22 cellular contexts compared by ENCODE assay signal in the genomic region with DNA sequence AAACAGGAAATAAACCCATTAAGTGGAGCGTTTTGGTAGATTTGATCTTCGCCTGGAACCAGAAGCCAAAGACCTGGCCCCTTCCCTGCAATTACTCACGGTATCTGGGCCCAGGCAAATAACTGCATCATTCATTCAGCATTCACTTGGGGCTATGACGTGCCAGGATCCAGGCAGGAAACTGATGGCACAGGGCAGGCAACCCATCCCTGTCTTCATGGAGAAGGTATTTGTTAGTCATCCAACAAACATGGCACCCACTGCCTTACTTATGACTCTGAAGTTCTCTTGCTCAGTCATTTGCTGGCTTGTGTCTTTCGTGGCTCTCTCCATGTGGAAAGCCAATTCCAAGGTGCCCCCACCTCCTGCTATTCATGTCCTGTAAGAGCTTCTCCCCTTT.
"Had no signal": no experiment of that assay in that cellular context is flagged by ENCODE, and none has a peak within 500 bp of the region (broad histone marks: within the 10 kb centered on the region; RNA-seq: fewer than 3 reads in every experiment).

No MANE protein-coding gene starts in this region.

- ATAC-seq: activated CD8-positive, alpha-beta T cell treated with anti-CD3 and anti-CD28 coated beads, Interleukin-2, amount 10 ng/mL, durations not matched to agents 7 days and 5 days; gastrocnemius medialis; left lobe of liver had no signal

- H3K9me3 ChIP-seq: ascending aorta, gastrocnemius medialis, thyroid gland had no signal

- H3K4me3 ChIP-seq: ascending aorta, breast epithelium, gastrocnemius medialis, lung, thyroid gland had no signal

- H3K4me1 ChIP-seq: ascending aorta, breast epithelium, gastrocnemius medialis had no signal

- H3K27me3 ChIP-seq: ascending aorta, thyroid gland had no signal

- H3K36me3 ChIP-seq: ascending aorta, breast epithelium, gastrocnemius medialis, thyroid gland had no signal

- DNase-seq: activated CD4-positive, alpha-beta T cell treated with anti-CD3 and anti-CD28 coated beads, Interleukin-2, amount 10 ng/mL, durations not matched to agents 24 days and 14 days; activated CD8-positive, alpha-beta T cell treated with anti-CD3 and anti-CD28 coated beads, Interleukin-2, amount 10 ng/mL, durations not matched to agents 7 days and 5 days; activated effector memory CD4-positive, alpha-beta T cell treated with Interleukin-2 at 50 U/mL for 16 hours; activated naive CD4-positive, alpha-beta T cell treated with anti-CD3 and anti-CD28 coated beads, Interleukin-2, amount 50 U/mL, for 16 hours; activated T-cell treated with anti-CD3 and anti-CD28 coated beads, Interleukin-2, amount 50 U/mL, for 48 hours; cerebellar nuclear complex; cortex of kidney; gastrocnemius medialis; head of caudate nucleus; kidney; stimulated activated CD4-positive, alpha-beta T cell treated with anti-CD3 and anti-CD28 coated beads, Interleukin-12 subunit alpha, Interleukin-12 subunit beta, amount 100 ng/mL, for 4 hours; stimulated activated CD4-positive, alpha-beta T cell treated with anti-CD3 and anti-CD28 coated beads, Interleukin-1b, Interleukin-23, amount 100 ng/mL, for 48 hours; stimulated activated CD8-positive, alpha-beta memory T cell treated with anti-CD3 and anti-CD28 coated beads, Interleukin-4, amount 100 ng/mL, for 48 hours; stimulated activated naive CD4-positive, alpha-beta T cell; T-helper 9 cell; thyroid gland had no signal

- H3K27ac ChIP-seq: ascending aorta, breast epithelium, gastrocnemius medialis, thyroid gland had no signal

- FAIRE-seq: endometrium, kidney, urothelium cell line had no signal
